ENCODE assay signal across 10 cellular contexts in genomic region chr1:247113094-247113497, GRCh38. TPM values are rescaled to one million over a fixed set of nuclear protein-coding genes. Genes with fewer than 3 reads are reported as not detected.
DNase-seq lines count a peak whose midpoint lies in the region; ATAC-seq and TF ChIP-seq lines count a peak whose summit lies in the region.
"Had no signal": no experiment of that assay in that cellular context is flagged by ENCODE, and none has a peak within 500 bp of the region (broad histone marks: within the 10 kb centered on the region; RNA-seq: fewer than 3 reads in every experiment).

No MANE protein-coding gene starts in this region.

- CTCF ChIA-PET in Panc1 (lab: Charles Lee): no interaction called here

- BruUV-seq in Panc1 (replicated peaks; lab: Mats Ljungman, UMichigan): no TSS peak

- peaks cover 3% of the 10 kb centered on the region for H3K4me1 ChIP-seq in GM23338 (ENCODE audit: insufficient read depth)
- H3K4me1 ChIP-seq in Panc1 (ENCODE audit: control insufficient read depth, insufficient read depth, low read length): peaks cover 21% of the 10 kb centered on the region

- DNase-seq in GM23338 (ENCODE audit: low spot score): no peak
- no peak for DNase-seq in Panc1 (ENCODE audit: low read depth, low spot score)
- peak; percentile 11 for DNase-seq in fibroblast of pulmonary artery (ENCODE audit: low read depth)
- peak; percentile 77 for DNase-seq in osteocyte (ENCODE audit: extremely low spot score, unreplicated experiment)
- no peak for DNase-seq in posterior vena cava (ENCODE audit: low spot score)
- DNase-seq: activated CD4-positive, alpha-beta T cell treated with anti-CD3 and anti-CD28 coated beads for 48 hours; NCI-H526 treated with DMSO at 0.1 percent for 48 hours had no signal

- no peak overlapping the region for H3K27ac Mint-ChIP-seq in GM23338
- H3K27ac Mint-ChIP-seq in osteocyte (ENCODE audit: unreplicated experiment): no peak overlapping the region

- no peaks in the 10 kb centered on the region for H3K79me2 ChIP-seq in GM23338 (replicated peaks; ENCODE audit: insufficient read depth)

- no peaks in the 10 kb centered on the region for H3F3A ChIP-seq in GM23338 (replicated peaks; ENCODE audit: low read depth)

- H3K4me3 ChIP-seq in GM23338 (no peak overlapping the region), Panc1 (ENCODE audit: low read depth in 2 of 2, low read length in 2 of 2) (no peak overlapping the region), fibroblast of pulmonary artery (replicated peaks; ENCODE audit: low read depth, low read length) (no peak overlapping the region)
- H3K4me3 ChIP-seq: hepatocyte had no signal

- in situ Hi-C loops in Panc1 (cut with HindIII; ENCODE audit: low pct_unique_long_range_greater_than_20kb, low sequenced_read_pairs): no loop called here

- H3K27me3 Mint-ChIP-seq in GM23338 (ENCODE audit: insufficient read depth, low read depth, poor library complexity) (peaks cover 32% of the 10 kb centered on the region), osteocyte (ENCODE audit: unreplicated experiment) (no peaks in the 10 kb centered on the region)

- POLR2A ChIA-PET in Panc1 (lab: Charles Lee): no interaction called here

- H3K9me3 Mint-ChIP-seq in GM23338 (peaks cover 6% of the 10 kb centered on the region; the same call in 2 of the 3 replicates), osteocyte (ENCODE audit: unreplicated experiment) (no peaks in the 10 kb centered on the region)

- no peak for ATAC-seq in GM23338
- no peak for ATAC-seq in Panc1
- no peak for ATAC-seq in HG02623 (IDR thresholded peaks at IDR 0.05; ENCODE audit: unreplicated experiment)
- ATAC-seq in GM19467 (IDR thresholded peaks at IDR 0.05; ENCODE audit: unreplicated experiment): no peak

- H3K4me1 Mint-ChIP-seq in GM23338: peaks cover 10% of the 10 kb centered on the region
- H3K4me1 Mint-ChIP-seq in osteocyte (ENCODE audit: unreplicated experiment): peaks cover 10% of the 10 kb centered on the region

- peaks cover 45% of the 10 kb centered on the region for H3K27me3 ChIP-seq in GM23338 (ENCODE audit: insufficient read depth)
- H3K27me3 ChIP-seq in Panc1 (ENCODE audit: control insufficient read depth, insufficient read depth, low read length): no peaks in the 10 kb centered on the region
- H3K27me3 ChIP-seq: hepatocyte had no signal

- peak overlapping the region; percentile 63 for H3K4me3 Mint-ChIP-seq in GM23338
- peak overlapping the region; percentile 45 for H3K4me3 Mint-ChIP-seq in osteocyte (ENCODE audit: unreplicated experiment)

- H4K20me1 ChIP-seq in GM23338 (replicated peaks; ENCODE audit: insufficient read depth): no peaks in the 10 kb centered on the region

- H3K36me3 ChIP-seq in GM23338 (ENCODE audit: insufficient read depth) (no peaks in the 10 kb centered on the region), Panc1 (ENCODE audit: control insufficient read depth, insufficient read depth, low read length) (no peaks in the 10 kb centered on the region)

- 0 out of 4 replicates have a peak, but pooled peaks of 1 of the 2 experiments have one; percentile 10 for TF ChIP-seq CTCF in GM23338 (conservative IDR thresholded peaks at IDR 0.05; ENCODE audit: low read depth in 2 of 2)
- no peak for TF ChIP-seq CTCF in Panc1 (IDR thresholded peaks at IDR 0.05)
- TF ChIP-seq CTCF in fibroblast of pulmonary artery (IDR thresholded peaks at IDR 0.05; ENCODE audit: low read length, missing control alignments): no peak
- TF ChIP-seq CTCF in osteocyte (IDR thresholded peaks at IDR 0.05): no peak

- no peak overlapping the region for H2AFZ ChIP-seq in GM23338

- H3K4me2 ChIP-seq in GM23338: peak overlapping the region; percentile 97; the same call in 1 of the 2 replicates

- H3K9me2 ChIP-seq in GM23338 (ENCODE audit: insufficient read depth): no peaks in the 10 kb centered on the region

- peaks cover 3% of the 10 kb centered on the region; the same call in 1 of the 3 replicates for H3K36me3 Mint-ChIP-seq in GM23338 (ENCODE audit: low read depth)
- H3K36me3 Mint-ChIP-seq in osteocyte (ENCODE audit: unreplicated experiment): no peaks in the 10 kb centered on the region

- H3K27ac ChIP-seq in GM23338 (ENCODE audit: low read depth) (no peak overlapping the region), Panc1 (ENCODE audit: low read length) (peak overlapping the region; percentile 48; the same call in 1 of the 2 replicates)
- H3K27ac ChIP-seq: hepatocyte had no signal

- H3K9me3 ChIP-seq in Panc1 (ENCODE audit: control insufficient read depth, insufficient read depth, low read depth, low read length): no peaks in the 10 kb centered on the region

- intact Hi-C loops in Panc1 (cut with micrococcal nuclease; ENCODE audit: unreplicated experiment) (no loop called here), posterior vena cava (cut with DNase I) (no loop called here)

TF ChIP-seq in GM23338, 12 proteins besides CTCF, POLR2A, EP300 and RAD21 (continues in another document):
- TF ChIP-seq ZNF462 (CRISPR knock-in tag; IDR thresholded peaks at IDR 0.05): no peak
- no peak for TF ChIP-seq ZNF331 (CRISPR knock-in tag; IDR thresholded peaks at IDR 0.05; ENCODE audit: low read depth)
- TF ChIP-seq ZNF114 (CRISPR knock-in tag; IDR thresholded peaks at IDR 0.05): no peak
- no peak for TF ChIP-seq EZH2phosphoT487 (IDR thresholded peaks at IDR 0.05; ENCODE audit: unreplicated experiment)

RNA-seq across cellular contexts. Expression of gene ZNF669, which starts 8.9 kb away (rescaled TPM):
- total RNA-seq in GM23338 (2014; rRNA removed; shearing (Covaris generic)): 21.7 and 25.4 TPM in 2 replicates
- 11.5 and 13.7 TPM in 2 replicates for polyA plus RNA-seq in GM23338 (2016; fragmentation: Nextera tagmentation; extraction: Ambion mirVana)
- total RNA-seq in Panc1 (2021; ENCODE audit: unreplicated experiment): 13.9 TPM
- polyA plus RNA-seq in Panc1 (2012; ENCODE audit: insufficient read length): 6.7 TPM
- total RNA-seq in osteocyte: 10.0 and 11.4 TPM in 2 replicates
- 1 to 10 TPM; 5.7 to 6.4 TPM for total RNA-seq in posterior vena cava

RNA-seq across cellular contexts. Expression of gene ZNF670, which starts 34.5 kb away (rescaled TPM):
- 12.2 and 19.3 TPM in 2 replicates for total RNA-seq in GM23338 (2014; rRNA removed; shearing (Covaris generic))
- 6.7 and 8.0 TPM in 2 replicates for polyA plus RNA-seq in GM23338 (2016; fragmentation: Nextera tagmentation; extraction: Ambion mirVana)
- total RNA-seq in Panc1 (2021; ENCODE audit: unreplicated experiment) (6.4 TPM), osteocyte (3.3 TPM in 2 replicates), posterior vena cava (1 to 10 TPM; 3.3 to 3.9 TPM)
- polyA plus RNA-seq in Panc1 (2012; ENCODE audit: insufficient read length): 2.6 TPM

RNA-seq across cellular contexts. Expression of gene ZNF124, which starts 58.7 kb away (rescaled TPM):
- total RNA-seq in GM23338 (2014; rRNA removed; shearing (Covaris generic)): 43.9 and 45.7 TPM in 2 replicates
- 18.4 and 23.2 TPM in 2 replicates for polyA plus RNA-seq in GM23338 (2016; fragmentation: Nextera tagmentation; extraction: Ambion mirVana)
- 18.6 TPM for total RNA-seq in Panc1 (2021; ENCODE audit: unreplicated experiment)
- 4.2 TPM for polyA plus RNA-seq in Panc1 (2012; ENCODE audit: insufficient read length)
- 19.6 and 22.2 TPM in 2 replicates for total RNA-seq in osteocyte
- total RNA-seq in posterior vena cava: 10 to 100 TPM; 15.5 to 22.9 TPM

Comparison
In these comparisons a context has a peak if more than half of its experiments do, and no peak if none do; other contexts are left out.
1. DNase-seq: peak in fibroblast of pulmonary artery (single experiment) and osteocyte (single experiment); none in GM23338 (single experiment), Panc1 (single experiment) and posterior vena cava (single experiment).